In the genomic region with DNA sequence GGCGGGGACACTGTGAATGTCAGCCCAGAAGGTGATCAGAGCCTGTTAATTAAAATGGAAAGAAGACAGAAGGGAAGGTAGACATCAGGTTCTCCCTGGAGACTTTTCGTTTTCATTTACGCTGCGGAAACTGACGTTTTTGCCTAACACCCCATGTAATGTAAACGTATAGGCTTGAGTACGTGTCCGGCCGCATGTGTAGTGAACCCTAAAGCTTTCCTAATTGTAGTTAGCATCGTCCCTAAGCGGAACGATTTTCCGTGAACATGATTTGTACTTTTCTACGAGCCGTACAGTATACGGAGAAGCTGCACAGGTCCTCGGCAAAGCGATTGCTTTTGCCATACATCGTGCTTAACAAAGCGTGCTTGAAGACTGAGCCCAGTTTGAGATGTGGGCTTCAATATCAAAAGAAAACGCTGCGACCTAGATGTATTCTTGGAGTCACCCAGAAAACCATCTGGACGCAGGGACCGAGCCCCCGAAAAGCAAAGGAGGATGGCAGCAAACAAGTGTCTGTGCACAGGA, we compare ENCODE assay signal across 8 cellular contexts. TPM values are rescaled to one million over a fixed set of nuclear protein-coding genes. Genes with fewer than 3 reads are reported as not detected.
DNase-seq lines count a peak whose midpoint lies in the region; ATAC-seq and TF ChIP-seq lines count a peak whose summit lies in the region.

No MANE protein-coding gene starts in this region.

- ATAC-seq in GM21825 (IDR thresholded peaks at IDR 0.05; ENCODE audit: unreplicated experiment) = peak; percentile 9

- H3K27me3 ChIP-seq in esophagus muscularis mucosa (no peaks in the 10 kb centered on the region), sigmoid colon (no peaks in the 10 kb centered on the region)

- H3K9me3 ChIP-seq in esophagus muscularis mucosa = no peaks in the 10 kb centered on the region
- no peaks in the 10 kb centered on the region for H3K9me3 ChIP-seq in sigmoid colon

- TF ChIP-seq EP300 in esophagus muscularis mucosa (IDR thresholded peaks at IDR 0.05) (no peak), sigmoid colon (IDR thresholded peaks at IDR 0.05) (no peak)

- DNase-seq in ELR (ENCODE audit: low read depth) (peak; percentile 6), esophagus muscularis mucosa (ENCODE audit: extremely low spot score) (no peak), sigmoid colon (no peak), NCI-H2107 treated with DMSO at 0.1 percent for 48 hours (lab: John Stamatoyannopoulos, UW; ENCODE audit: unreplicated experiment) (no peak), NCI-H1436 treated with DMSO at 0.1 percent for 48 hours (lab: John Stamatoyannopoulos, UW) (no peak), LoVo (ENCODE audit: low spot score) (no peak)

- H3K36me3 ChIP-seq in esophagus muscularis mucosa (peaks cover 0 to 18% (median 0%) of the 10 kb centered on the region in 4 donors), sigmoid colon (peaks cover 0 to 11% (median 0%) of the 10 kb centered on the region in 4 donors)

- intact Hi-C loops in esophagus muscularis mucosa (cut with DNase I) = loop anchor here (5.0 kb wide), 2 partner anchors 144 to 349 kb away; partner anchors contain the start of genes CNDP2 and CYB5A
- intact Hi-C loops in sigmoid colon (cut with DNase I) = loop anchor here (1.0 kb wide), 1 partner anchor 348 kb away; the partner anchor contains the start of gene CNDP2

- H3K27ac ChIP-seq in esophagus muscularis mucosa (replicated peaks in 1 of 4) = peak overlapping the region; percentile 93 to 96 (median 94)
- H3K27ac ChIP-seq in sigmoid colon = peak overlapping the region; percentile 90 to 99 (median 96)

- 1% methylated on average over 22 of the region's 25 CpGs for WGBS in esophagus muscularis mucosa
- WGBS in sigmoid colon, 2 donors = 0% methylated on average over 25 of the region's 25 CpGs

- peaks cover 35 to 65% (median 61%) of the 10 kb centered on the region in 4 donors for H3K4me1 ChIP-seq in esophagus muscularis mucosa
- peaks cover 0 to 45% (median 40%) of the 10 kb centered on the region in 4 donors for H3K4me1 ChIP-seq in sigmoid colon

- no peak for TF ChIP-seq POLR2A in esophagus muscularis mucosa (IDR thresholded peaks at IDR 0.05; ENCODE audit: low read depth)
- no peak for TF ChIP-seq POLR2A in sigmoid colon (IDR thresholded peaks at IDR 0.05)

- peak overlapping the region; percentile 63 to 87 (median 80) for H3K4me3 ChIP-seq in esophagus muscularis mucosa
- H3K4me3 ChIP-seq in sigmoid colon = peak overlapping the region; percentile 61 to 86 (median 70)

- TF ChIP-seq CTCF in esophagus muscularis mucosa (IDR thresholded peaks at IDR 0.05) = no peak
- no peak for TF ChIP-seq CTCF in sigmoid colon (IDR thresholded peaks at IDR 0.05)

TF ChIP-seq in PFSK-1, 5 proteins besides CTCF, POLR2A, EP300 and RAD21:
- TF ChIP-seq POLR2AphosphoS5 (IDR thresholded peaks at IDR 0.05; ENCODE audit: low read depth, low read length) = no peak
- no peak for TF ChIP-seq REST (IDR thresholded peaks at IDR 0.05; ENCODE audit: insufficient read depth in 1 of 2, low read depth in 2 of 2, low read length in 2 of 2)
- no peak for TF ChIP-seq SIN3A (IDR thresholded peaks at IDR 0.05; ENCODE audit: borderline replicate concordance, insufficient read depth, low read length)
- no peak for TF ChIP-seq TAF1 (IDR thresholded peaks at IDR 0.05; ENCODE audit: borderline replicate concordance, insufficient read depth, low read length)
- peak; percentile 5 for TF ChIP-seq FOXP2 (optimal IDR thresholded peaks at IDR 0.05; ENCODE audit: borderline replicate concordance, extremely low read depth, extremely low read length, insufficient read depth)

RNA-seq across cellular contexts. Expression of gene TIMM21, which starts 0.3 kb away (rescaled TPM):
- 27.3 TPM for polyA plus RNA-seq in PFSK-1 (2012; ENCODE audit: insufficient read length, low read depth)
- total RNA-seq in esophagus muscularis mucosa (10 to 100 TPM; 39.7 to 55.6 (median 46.7) TPM), sigmoid colon (10 to 100 TPM; 42.4 to 65.3 (median 52.1) TPM)
- polyA plus RNA-seq in sigmoid colon = 10 to 100 TPM in 2 of 3 donors, 1 to 10 TPM in 1; 9.0 to 27.6 (median 18.0) TPM

RNA-seq across cellular contexts. Expression of gene FBXO15, which starts 1.0 kb away (rescaled TPM):
- not detected for polyA plus RNA-seq in PFSK-1 (2012; ENCODE audit: insufficient read length, low read depth)
- total RNA-seq in esophagus muscularis mucosa = under 1 TPM in 2 of 4 donors, not detected in 2; 0.33 to 0.45 TPM
- 1 to 10 TPM in 1 of 4 donors, under 1 TPM in 1, not detected in 2; 0.36 to 2.2 TPM for total RNA-seq in sigmoid colon
- polyA plus RNA-seq in sigmoid colon = under 1 TPM in 1 of 3 donors, not detected in 2; 0.87 TPM
